Comparison of ENCODE assay signal across 9 cellular contexts in the genomic region with DNA sequence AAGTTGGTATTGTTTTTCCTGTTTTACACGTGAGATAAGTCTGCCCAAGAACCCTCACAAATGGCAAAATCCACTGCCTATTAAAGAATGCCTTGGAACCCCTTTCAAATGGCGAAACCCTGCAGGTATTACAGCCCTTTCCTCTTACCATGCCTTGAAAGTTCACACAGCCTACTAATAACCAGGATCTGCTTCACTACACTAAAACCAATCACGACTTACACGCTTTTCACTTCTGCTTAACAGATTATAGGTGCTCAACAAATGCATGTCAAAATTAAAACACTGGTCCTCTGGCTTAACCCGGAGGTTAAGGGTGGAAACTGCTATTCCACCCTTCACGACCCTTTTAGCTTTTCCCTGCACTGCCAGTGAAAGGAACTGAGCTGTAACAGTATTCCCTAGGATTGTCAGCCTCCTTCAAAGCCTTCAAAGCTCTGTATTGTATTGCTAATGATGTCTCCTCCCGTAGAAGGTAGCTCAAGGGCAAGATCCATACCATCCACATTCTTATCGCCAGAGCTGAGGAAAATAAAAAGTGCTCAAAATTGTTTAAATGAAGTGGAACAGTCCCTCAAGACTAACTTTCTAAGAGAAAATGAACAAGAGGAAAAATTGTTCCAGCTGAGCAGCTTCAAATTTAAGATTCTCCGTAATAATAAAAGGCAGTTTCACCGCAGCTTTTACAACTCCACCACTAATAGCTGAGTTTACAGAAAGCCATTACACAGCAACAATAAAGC. TPM values are rescaled to one million over a fixed set of nuclear protein-coding genes. Genes with fewer than 3 reads are reported as not detected.
A peak's percentile ranks its signal among the peaks of the same experiment; 100 is the strongest.
DNase-seq lines count a peak whose midpoint lies in the region; ATAC-seq, FAIRE-seq and TF ChIP-seq lines count a peak whose summit lies in the region.
"Had no signal": no experiment of that assay in that cellular context is flagged by ENCODE, and none has a peak within 500 bp of the region (broad histone marks: within the 10 kb centered on the region; RNA-seq: fewer than 3 reads in every experiment).

No MANE protein-coding gene starts in this region.

- H4K20me1 ChIP-seq in OCI-LY1 (ENCODE audit: insufficient read depth, low read length) (no peaks in the 10 kb centered on the region), H1 (replicated peaks in 1 of 2; ENCODE audit: control insufficient read depth in 1 of 2, insufficient read depth in 2 of 2, low read length in 2 of 2) (peaks cover 7 to 12% of the 10 kb centered on the region in 2 experiments)

- peak overlapping the region; percentile 87 for H3K9ac ChIP-seq in OCI-LY1 (ENCODE audit: low read length)
- H3K9ac ChIP-seq in H1 (replicated peaks in 1 of 4; ENCODE audit: extremely low read depth in 1 of 4, low read depth in 3 of 4, low read length in 3 of 4): peak overlapping the region; percentile 88 to 99 (median 90)

- no peak overlapping the region for H4K5ac ChIP-seq in H1 (ENCODE audit: insufficient read length, low read depth, low read length)

- H3K4me3 ChIP-seq in OCI-LY1 (ENCODE audit: low read depth, low read length, poor library complexity, severe bottlenecking) (peak overlapping the region; percentile 95), H1 (ENCODE audit: extremely low read depth in 1 of 4, insufficient read depth in 2 of 4, low read depth in 3 of 4, low read length in 4 of 4) (peak overlapping the region; percentile 78 to 94 (median 91))

- H3K4me2 ChIP-seq in OCI-LY1 (ENCODE audit: low read length) (peak overlapping the region; percentile 94), H1 (ENCODE audit: insufficient read depth in 1 of 2, low read depth in 2 of 2, low read length in 2 of 2) (peak overlapping the region; percentile 79 to 89)

- intact Hi-C loops in sciatic nerve (cut with DNase I): loop anchor here (10.0 kb wide), 1 partner anchor 64 kb away; a partner anchor contains a TSS

- peaks cover 33 to 49% (median 37%) of the 10 kb centered on the region in 3 donors for H3K4me1 Mint-ChIP-seq in naive B cell

- H3K9me2 ChIP-seq in OCI-LY1 (ENCODE audit: low read depth, low read length): no peaks in the 10 kb centered on the region

- no peak overlapping the region for H2AFZ ChIP-seq in OCI-LY1 (ENCODE audit: low read length)
- H2AFZ ChIP-seq in H1 (ENCODE audit: low read length): 0 out of 2 replicates have a peak overlapping the region, but pooled peaks have one; percentile 68

- H3K9me3 ChIP-seq in OCI-LY1 (ENCODE audit: low read length) (peaks cover 5% of the 10 kb centered on the region; the same call in 1 of the 2 replicates), H1 (ENCODE audit: insufficient read depth in 2 of 2, low read depth in 1 of 2, low read length in 1 of 2) (peaks cover 3 to 5% of the 10 kb centered on the region in 2 experiments; a peak in 3 of 4 replicates)

- no peak overlapping the region for H3K23ac ChIP-seq in H1 (ENCODE audit: insufficient read length)

- H3K27me3 Mint-ChIP-seq in naive B cell: no peaks in the 10 kb centered on the region

- no peak overlapping the region for H3K14ac ChIP-seq in H1 (ENCODE audit: insufficient read length)

- DNase-seq in DMS 273 (lab: John Stamatoyannopoulos, UW; ENCODE audit: unreplicated experiment) (peak; percentile 20), DMS 273 treated with DMSO at 0.1 percent for 48 hours (lab: John Stamatoyannopoulos, UW) (no peak), H1 (ENCODE audit: low read depth in 1 of 2, low spot score in 2 of 2) (no peak), naive B cell (peak; percentile 11), AG08396 (ENCODE audit: low spot score) (no peak), sciatic nerve (ENCODE audit: low spot score) (no peak)
- DNase-seq in activated CD4-positive, CD25-positive, alpha-beta regulatory T cell (lab: John Stamatoyannopoulos, UW): no peak

- H3K36me3 ChIP-seq in OCI-LY1 (ENCODE audit: insufficient read depth, low read length) (peaks cover 5% of the 10 kb centered on the region; the same call in 1 of the 2 replicates), H1 (ENCODE audit: control insufficient read depth in 2 of 4, insufficient read depth in 4 of 4, low read length in 3 of 4) (peaks cover 0 to 15% (median under 1%) of the 10 kb centered on the region in 4 experiments; a peak in 5 of 8 replicates)

- peak overlapping the region; percentile 85 to 96 (median 94) for H3K27ac Mint-ChIP-seq in naive B cell

- H2BK120ac ChIP-seq in H1 (replicated peaks; ENCODE audit: low read depth, low read length): no peak overlapping the region

- POLR2A ChIA-PET in H1 (lab: Charles Lee; ENCODE audit: partially characterized antibody): interaction anchor here (0.7 to 2.0 kb wide), 11 partner anchors 12 to 354 kb away, joined by 3 to 7 read pairs (median 3); no protein-coding TSS in a partner anchor

- H2BK12ac ChIP-seq in H1 (ENCODE audit: low read depth, low read length): peak overlapping the region; percentile 30; the same call in 1 of the 2 replicates

- TF ChIP-seq EP300 in H1 (IDR thresholded peaks at IDR 0.05; ENCODE audit: borderline replicate concordance in 1 of 2, low read depth in 2 of 2, low read length in 2 of 2): no peak

- H3K4ac ChIP-seq in H1 (replicated peaks; ENCODE audit: insufficient read length, low read depth, low read length): no peak overlapping the region

- H2BK20ac ChIP-seq in H1 (ENCODE audit: low read length): no peak overlapping the region

- no peak overlapping the region for H3K18ac ChIP-seq in H1 (ENCODE audit: extremely low read depth, low read length)

- no peak overlapping the region for H3K56ac ChIP-seq in H1 (replicated peaks; ENCODE audit: insufficient read length, low read depth, low read length)

- H2AK5ac ChIP-seq in H1 (ENCODE audit: low read depth, low read length): no peak overlapping the region

- TF ChIP-seq RAD21 in H1 (IDR thresholded peaks at IDR 0.05 in 1 of 2, conservative IDR thresholded peaks at IDR 0.05 in 1 of 2; ENCODE audit: low read depth in 2 of 2, low read length in 2 of 2): no peak

- H3K79me1 ChIP-seq in H1 (ENCODE audit: low read depth, low read length): peaks cover 3% of the 10 kb centered on the region; the same call in 1 of the 2 replicates

- H4K8ac ChIP-seq in H1 (ENCODE audit: extremely low read depth, insufficient read depth, low read length): no peak overlapping the region

- no peak for TF ChIP-seq CTCF in OCI-LY1 (IDR thresholded peaks at IDR 0.05; ENCODE audit: low read length)
- TF ChIP-seq CTCF in H1 (IDR thresholded peaks at IDR 0.05; ENCODE audit: control extremely low read depth in 1 of 3, insufficient read depth in 1 of 3, low read depth in 1 of 3, low read length in 3 of 3): no peak

- peaks cover 29% of the 10 kb centered on the region for H3K4me1 ChIP-seq in OCI-LY1 (ENCODE audit: insufficient read depth, low read length, severe bottlenecking)
- H3K4me1 ChIP-seq in H1 (replicated peaks in 1 of 4; ENCODE audit: control insufficient read depth in 3 of 4, insufficient read depth in 4 of 4, low read length in 3 of 4): peaks cover 4 to 10% (median 9%) of the 10 kb centered on the region in 4 experiments; a peak in 6 of 7 replicates

- CTCF ChIA-PET in H1 (lab: Charles Lee; ENCODE audit: partially characterized antibody): interaction anchor here (0.7 to 1.9 kb wide), 4 partner anchors 14 to 327 kb away, joined by 3 to 6 read pairs (median 4); no protein-coding TSS in a partner anchor

- peak; percentile 77 for FAIRE-seq in H1 (lab: Jason Lieb, UNC)
- FAIRE-seq: A204.1 had no signal

- no peaks in the 10 kb centered on the region for H3F3A ChIP-seq in OCI-LY1 (ENCODE audit: insufficient read depth, low read length)

- H3K23me2 ChIP-seq in H1 (ENCODE audit: low read depth, low read length): peaks cover 4% of the 10 kb centered on the region; the same call in 1 of the 2 replicates

- H2BK15ac ChIP-seq in H1 (ENCODE audit: low read length): no peak overlapping the region

- H2BK5ac ChIP-seq in H1 (ENCODE audit: low read depth, low read length): peak overlapping the region; percentile 37; the same call in 1 of the 2 replicates

- peak overlapping the region; percentile 2 for H3K27ac ChIP-seq in OCI-LY1 (ENCODE audit: low read depth, low read length, poor library complexity, severe bottlenecking)
- H3K27ac ChIP-seq in H1 (ENCODE audit: low read depth, low read length): peak overlapping the region; percentile 85

- peaks cover 0 to 5% (median 0%) of the 10 kb centered on the region in 7 donors for H3K9me3 Mint-ChIP-seq in naive B cell

- H3K27me3 ChIP-seq in OCI-LY1 (ENCODE audit: insufficient read depth, low read length): no peaks in the 10 kb centered on the region
- H3K27me3 ChIP-seq in H1 (replicated peaks in 1 of 4; ENCODE audit: control insufficient read depth in 3 of 4, extremely low read depth in 1 of 4, insufficient read depth in 3 of 4, low read length in 3 of 4): no peaks in the 10 kb centered on the region

- ATAC-seq in naive B cell (ENCODE audit: low read depth in 2 of 2): peak in 1 of 2 donors; percentile 15
- no peak for ATAC-seq in sciatic nerve

- H3K4me3 Mint-ChIP-seq in naive B cell: peak overlapping the region; percentile 87 to 98 (median 96)

- H3K36me3 Mint-ChIP-seq in naive B cell: no peaks in the 10 kb centered on the region

- TF ChIP-seq POLR2A in H1 (IDR thresholded peaks at IDR 0.05; ENCODE audit: control extremely low read depth in 1 of 2, low read depth in 2 of 2, low read length in 2 of 2): peak in 1 of 2 experiments; percentile 47; a peak in 1 of 3 replicates

- no peak overlapping the region for H4K91ac ChIP-seq in H1 (replicated peaks; ENCODE audit: insufficient read length, low read length)

- WGBS in H1 (ENCODE audit: extremely low coverage in 1 of 2, insufficient coverage in 1 of 2, insufficient read length in 1 of 2, insufficient replicate concordance in 2 of 2, low coverage in 1 of 2, low lambda C conversion rate in 2 of 2, missing lambda C conversion rate in 1 of 2), 2 experiments: 15% methylated on average over 10 of the region's 10 CpGs; no CpG with 5 or more reads in 1 of the 2 experiments

- H3K79me2 ChIP-seq in OCI-LY1 (ENCODE audit: insufficient read depth, low read length): peaks cover 27% of the 10 kb centered on the region
- H3K79me2 ChIP-seq in H1 (ENCODE audit: control insufficient read depth in 1 of 2, insufficient read depth in 2 of 2, low read length in 2 of 2): peaks cover 16 to 54% of the 10 kb centered on the region in 2 experiments

TF ChIP-seq in H1, 55 proteins besides CTCF, POLR2A, EP300 and RAD21 (continues in another document):
- TF ChIP-seq HDAC2 (IDR thresholded peaks at IDR 0.05; ENCODE audit: borderline replicate concordance in 1 of 2, low read depth in 2 of 2, low read length in 2 of 2): 0 out of 4 replicates have a peak, but pooled peaks of 1 of the 2 experiments have one; percentile 36

RNA-seq across cellular contexts. Expression of a gene that starts 1.0 kb away (rescaled TPM):
- total RNA-seq in H1 (2021; fragmentation: NEBNext Ultra II Directional; extraction: Animal tissue kit (Norgen Biotek cat#: 25700)): 21.9 and 22.1 TPM in 2 replicates
- 5.8 and 6.2 TPM in 2 replicates for polyA plus RNA-seq in H1 (2011; rRNA removed)
- 13.9 TPM for polyA plus RNA-seq in H1 (2011; cell fraction: cytosol; rRNA removed)
- polyA plus RNA-seq in H1 (2011; cell fraction: nucleus; rRNA removed): 15.6 TPM
- polyA plus RNA-seq in H1 (2012, experiment 1 of 2): 12.5 to 22.2 TPM (median 14.3 TPM) in 4 replicates
- 3.0 TPM for polyA plus RNA-seq in H1 (2012, experiment 2 of 2)
- 12.1 TPM for polyA plus RNA-seq in H1 (2013, experiment 1 of 2)
- polyA plus RNA-seq in H1 (2013, experiment 2 of 2): 11.0 TPM
- polyA minus RNA-seq in H1 (2011; rRNA and poly(A)+ RNA removed): 4.2 and 4.6 TPM in 2 replicates
- 7.5 TPM for polyA minus RNA-seq in H1 (2011; cell fraction: cytosol; rRNA and poly(A)+ RNA removed)
- polyA minus RNA-seq in H1 (2011; cell fraction: nucleus; rRNA and poly(A)+ RNA removed): 29.9 TPM
- 10 to 100 TPM in 3 of 6 donors, 1 to 10 TPM in 3; 8.1 to 11.4 (median 10.1) TPM for polyA plus RNA-seq in naive B cell (ENCODE audit: low read depth in 6 of 6)
- 28.7 TPM for total RNA-seq in sciatic nerve

Comparison
In these comparisons a context has a peak if more than half of its experiments do, and no peak if none do; other contexts are left out.
1. DNase-seq: peak in DMS 273 (single experiment) and naive B cell (single experiment); none in DMS 273 treated with DMSO at 0.1 percent for 48 hours (single experiment), H1 (0 of 2), AG08396 (single experiment), activated CD4-positive, CD25-positive, alpha-beta regulatory T cell (0 of 4) and sciatic nerve (single experiment).